24 cellular contexts compared by ENCODE assay signal in genomic region chr11:44320289-44320973, GRCh38. TPM values are rescaled to one million over a fixed set of nuclear protein-coding genes. Genes with fewer than 3 reads are reported as not detected.
DNase-seq lines count a peak whose midpoint lies in the region; ATAC-seq and TF ChIP-seq lines count a peak whose summit lies in the region.
"Had no signal": no experiment of that assay in that cellular context is flagged by ENCODE, and none has a peak within 500 bp of the region (broad histone marks: within the 10 kb centered on the region; RNA-seq: fewer than 3 reads in every experiment).

No MANE protein-coding gene starts in this region.

- no peak overlapping the region for H4K8ac ChIP-seq in H9 (replicated peaks; ENCODE audit: insufficient read length, low read depth, low read length)

- peaks cover 16 to 41% of the 10 kb centered on the region in 2 experiments for H3K4me1 Mint-ChIP-seq in H9
- H3K4me1 Mint-ChIP-seq in T-helper 17 cell = peaks cover 21% of the 10 kb centered on the region
- H3K4me1 Mint-ChIP-seq in natural killer cell = peaks cover 0 to 12% of the 10 kb centered on the region in 2 donors

- no peak overlapping the region for H2BK15ac ChIP-seq in H9 (ENCODE audit: low read depth, low read length)

- intact Hi-C loops in posterior vena cava (cut with DNase I) = no loop called here
- intact Hi-C loops in tibial artery (cut with DNase I; ENCODE audit: low total_unique reads) = no loop called here
- intact Hi-C loops in sciatic nerve (cut with DNase I) = no loop called here
- intact Hi-C loops in natural killer cell (cut with micrococcal nuclease) = no loop called here

- H3K9me3 Mint-ChIP-seq in H9 = peaks cover 0 to 6% of the 10 kb centered on the region in 2 experiments; a peak in 1 of 5 replicates
- no peaks in the 10 kb centered on the region for H3K9me3 Mint-ChIP-seq in natural killer cell
- H3K9me3 Mint-ChIP-seq: activated naive CD4-positive, alpha-beta T cell treated with anti-CD3 and anti-CD28 coated beads, Interleukin-2, amount 10 ng/mL, durations not matched to agents 7 days and 5 days; activated T-cell treated with anti-CD3 and anti-CD28 coated beads, Interleukin-2, amount 50 U/mL, for 24 hours; central memory CD8-positive, alpha-beta T cell; stimulated activated effector memory CD8-positive, alpha-beta T cell treated with anti-CD3 and anti-CD28 coated beads, Interleukin-12 subunit alpha, Interleukin-12 subunit beta, amount 100 ng/mL, for 72 hours had no signal

- H3K9ac ChIP-seq in H9 (ENCODE audit: extremely low read depth, insufficient read length, low read length) (no peak overlapping the region), iPS-15b (ENCODE audit: low read depth, low read length) (no peak overlapping the region)

- no peak overlapping the region for H3T11ph ChIP-seq in H9 (ENCODE audit: low read length)

- no peaks in the 10 kb centered on the region for H3K9me3 ChIP-seq in H9 (ENCODE audit: control insufficient read depth, low read depth, low read length)
- H3K9me3 ChIP-seq in T-helper 17 cell (ENCODE audit: control insufficient read depth, low read length, poor library complexity, severe bottlenecking) = no peaks in the 10 kb centered on the region
- H3K9me3 ChIP-seq in iPS-15b (ENCODE audit: control insufficient read depth, insufficient read depth, low read length) = no peaks in the 10 kb centered on the region
- no peaks in the 10 kb centered on the region for H3K9me3 ChIP-seq in tibial artery
- H3K9me3 ChIP-seq: thoracic aorta had no signal

- H3K36me3 Mint-ChIP-seq in H9 (ENCODE audit: insufficient read depth in 1 of 3, low read depth in 3 of 3) (no peaks in the 10 kb centered on the region; a peak in 1 of 7 replicates), T-helper 17 cell (ENCODE audit: low read depth) (peaks cover 2% of the 10 kb centered on the region), natural killer cell (no peaks in the 10 kb centered on the region)
- H3K36me3 Mint-ChIP-seq: activated naive CD4-positive, alpha-beta T cell treated with anti-CD3 and anti-CD28 coated beads, Interleukin-2, amount 10 ng/mL, durations not matched to agents 7 days and 5 days; CD4-positive, alpha-beta memory T cell; stimulated activated effector memory CD8-positive, alpha-beta T cell treated with anti-CD3 and anti-CD28 coated beads, Interleukin-12 subunit alpha, Interleukin-12 subunit beta, amount 100 ng/mL, for 72 hours had no signal

- no peak overlapping the region for H4K91ac ChIP-seq in H9 (ENCODE audit: insufficient read length, low read depth, low read length)

- H3K27ac Mint-ChIP-seq in H9 = no peak overlapping the region
- no peak overlapping the region for H3K27ac Mint-ChIP-seq in T-helper 17 cell
- no peak overlapping the region for H3K27ac Mint-ChIP-seq in natural killer cell
- H3K27ac Mint-ChIP-seq: activated naive CD4-positive, alpha-beta T cell treated with anti-CD3 and anti-CD28 coated beads, Interleukin-2, amount 10 ng/mL, durations not matched to agents 7 days and 5 days; activated T-cell treated with anti-CD3 and anti-CD28 coated beads, Interleukin-2, amount 50 U/mL, for 24 hours; CD4-positive, alpha-beta memory T cell; stimulated activated effector memory CD8-positive, alpha-beta T cell treated with anti-CD3 and anti-CD28 coated beads, Interleukin-12 subunit alpha, Interleukin-12 subunit beta, amount 100 ng/mL, for 72 hours had no signal

- H3K4me1 ChIP-seq in H9 (ENCODE audit: insufficient read depth, low read length) (no peaks in the 10 kb centered on the region), iPS-15b (ENCODE audit: control insufficient read depth, insufficient read depth, low read length) (peaks cover 8% of the 10 kb centered on the region), tibial artery (peaks cover 0 to 33% (median 25%) of the 10 kb centered on the region in 4 donors)

- H2BK12ac ChIP-seq in H9 (ENCODE audit: insufficient read length, low read depth, low read length) = no peak overlapping the region

- ATAC-seq in T-helper 17 cell (no peak), sciatic nerve (no peak), natural killer cell (no peak)
- ATAC-seq: stimulated activated effector memory CD8-positive, alpha-beta T cell treated with anti-CD3 and anti-CD28 coated beads, Interleukin-12 subunit alpha, Interleukin-12 subunit beta, amount 100 ng/mL, for 72 hours had no signal

- peak overlapping the region; percentile 55 for H3K4me3 ChIP-seq in iPS-15b (ENCODE audit: low read depth, low read length)
- H3K4me3 ChIP-seq in tibial artery = no peak overlapping the region
- H3K4me3 ChIP-seq: lung, thoracic aorta had no signal

- no peak overlapping the region for H3K56ac ChIP-seq in H9 (ENCODE audit: insufficient read length, low read depth, low read length)

- H3K4me3 Mint-ChIP-seq in H9 = peak overlapping the region; percentile 51 to 80
- peak overlapping the region; percentile 5 for H3K4me3 Mint-ChIP-seq in T-helper 17 cell
- no peak overlapping the region for H3K4me3 Mint-ChIP-seq in natural killer cell
- H3K4me3 Mint-ChIP-seq: activated naive CD4-positive, alpha-beta T cell treated with anti-CD3 and anti-CD28 coated beads, Interleukin-2, amount 10 ng/mL, durations not matched to agents 7 days and 5 days; activated T-cell treated with anti-CD3 and anti-CD28 coated beads, Interleukin-2, amount 50 U/mL, for 24 hours; central memory CD8-positive, alpha-beta T cell; stimulated activated effector memory CD8-positive, alpha-beta T cell treated with anti-CD3 and anti-CD28 coated beads, Interleukin-12 subunit alpha, Interleukin-12 subunit beta, amount 100 ng/mL, for 72 hours had no signal

- no peak overlapping the region for H3K27ac ChIP-seq in H9 (ENCODE audit: insufficient read length, low read depth, low read length)
- H3K27ac ChIP-seq in tibial artery = no peak overlapping the region
- H3K27ac ChIP-seq: RWPE1, thoracic aorta had no signal

- no peak overlapping the region for H3K14ac ChIP-seq in H9 (ENCODE audit: insufficient read depth, low read length)

- DNase-seq in H9 (no peak), T-helper 17 cell (no peak), posterior vena cava (ENCODE audit: low spot score) (peak; percentile 72), tibial artery (no peak), sciatic nerve (ENCODE audit: low spot score) (no peak), natural killer cell (no peak)
- DNase-seq: activated CD4-positive, CD25-positive, alpha-beta regulatory T cell treated with anti-CD3 and anti-CD28 coated beads, Interleukin-2, amount 50 U/mL, for 72 hours; activated CD8-positive, alpha-beta memory T cell treated with anti-CD3 and anti-CD28 coated beads for 24 hours; activated naive CD4-positive, alpha-beta T cell treated with anti-CD3 and anti-CD28 coated beads, Interleukin-2, amount 10 ng/mL, durations not matched to agents 7 days and 5 days; activated T-cell treated with anti-CD3 and anti-CD28 coated beads, Interleukin-2, amount 50 U/mL, for 24 hours; CD4-positive, alpha-beta memory T cell; MM.1S; NCI-H526 treated with DMSO at 0.1 percent for 48 hours; stimulated activated CD4-positive, alpha-beta T cell treated with anti-CD3 and anti-CD28 coated beads, Interleukin-1b, Interleukin-23, amount 100 ng/mL, for 48 hours had no signal

- H3K79me2 ChIP-seq in H9 (ENCODE audit: insufficient read depth, low read length) = no peaks in the 10 kb centered on the region

- H3K79me1 ChIP-seq in H9 (ENCODE audit: insufficient read depth, low read depth, low read length, poor library complexity, severe bottlenecking) = no peaks in the 10 kb centered on the region

- no peak overlapping the region for H3K18ac ChIP-seq in H9 (ENCODE audit: insufficient read length, low read depth, low read length)

- H3K23me2 ChIP-seq in H9 (ENCODE audit: insufficient read length, low read depth, low read length, poor library complexity, severe bottlenecking) = peaks cover 17% of the 10 kb centered on the region

- no CpG with 5 or more reads among the region's 20 CpGs for WGBS in H9 (ENCODE audit: extremely low coverage, insufficient read length, low lambda C conversion rate)

- no peak overlapping the region for H2BK120ac ChIP-seq in H9 (ENCODE audit: low read depth, low read length, poor library complexity, severe bottlenecking)

- no peaks in the 10 kb centered on the region for H4K20me1 ChIP-seq in H9 (ENCODE audit: control insufficient read depth, insufficient read depth, insufficient read length)

- TF ChIP-seq CTCF in H9 (conservative IDR thresholded peaks at IDR 0.05) = no peak
- TF ChIP-seq CTCF in tibial artery (IDR thresholded peaks at IDR 0.05) = no peak
- no peak for TF ChIP-seq CTCF in natural killer cell (IDR thresholded peaks at IDR 0.05)

- H2BK20ac ChIP-seq in H9 (ENCODE audit: low read depth, low read length, poor library complexity, severe bottlenecking) = no peak overlapping the region

- H3K27me3 ChIP-seq in H9 (ENCODE audit: insufficient read depth, low read length) (peaks cover 94% of the 10 kb centered on the region), iPS-15b (ENCODE audit: control insufficient read depth, insufficient read depth, low read length) (peaks cover 100% of the 10 kb centered on the region), tibial artery (peaks cover 0 to 83% of the 10 kb centered on the region in 2 donors)

- H3K23ac ChIP-seq in H9 (ENCODE audit: insufficient read length, low read depth, low read length) = no peak overlapping the region

- peak overlapping the region; percentile 42 for H3K4me2 ChIP-seq in H9 (ENCODE audit: insufficient read depth, insufficient read length, low read length)

- H2AK5ac ChIP-seq in H9 (ENCODE audit: insufficient read length, low read length) = no peak overlapping the region

- H3K27me3 Mint-ChIP-seq in H9 (ENCODE audit: low read depth) (peaks cover 100% of the 10 kb centered on the region), T-helper 17 cell (peaks cover 92% of the 10 kb centered on the region), natural killer cell (ENCODE audit: low read depth in 2 of 2) (peaks cover 71 to 72% of the 10 kb centered on the region in 2 donors)

- H3K4ac ChIP-seq in H9 (ENCODE audit: low read depth, low read length) = no peak overlapping the region

- H2BK5ac ChIP-seq in H9 (ENCODE audit: insufficient read length, low read length) = no peak overlapping the region

- no peak overlapping the region for H4K5ac ChIP-seq in H9 (ENCODE audit: insufficient read length, low read depth, low read length)

- H3K36me3 ChIP-seq in iPS-15b (ENCODE audit: control insufficient read depth, insufficient read depth, low read length) (no peaks in the 10 kb centered on the region), tibial artery (no peaks in the 10 kb centered on the region)
- H3K36me3 ChIP-seq: thoracic aorta had no signal

- H2AFZ ChIP-seq in H9 (ENCODE audit: low read length) = no peak overlapping the region

RNA-seq across cellular contexts. Expression of gene ALX4, which starts 10.5 kb away (rescaled TPM):
- total RNA-seq in H9 (2021) (not detected in 2 replicates), T-helper 17 cell (not detected), posterior vena cava (not detected), sciatic nerve (1.1 TPM), natural killer cell (not detected)
- total RNA-seq: CD4-positive, alpha-beta memory T cell; epithelial cell of proximal tubule; fibroblast of villous mesenchyme; kidney epithelial cell; myocyte; thoracic aorta had no signal
